1 cellular context compared by ENCODE assay signal in genomic region chr15:60675763-60676162, GRCh38.
TF ChIP-seq lines count a peak whose summit lies in the region.

No MANE protein-coding gene starts in this region.

TF ChIP-seq in GM12878, 131 proteins besides CTCF, POLR2A, EP300 and RAD21:
- TF ChIP-seq ZBTB33 (IDR thresholded peaks at IDR 0.05) (no peak), BCL11A (IDR thresholded peaks at IDR 0.05; ENCODE audit: low read depth, low read length) (no peak), IKZF2 (IDR thresholded peaks at IDR 0.05) (no peak), PBX3 (IDR thresholded peaks at IDR 0.05; ENCODE audit: insufficient replicate concordance, low read depth, low read length) (no peak), PML (IDR thresholded peaks at IDR 0.05; ENCODE audit: low read length) (no peak), RUNX3 (IDR thresholded peaks at IDR 0.05; ENCODE audit: low read length) (peak; percentile 43; the same call in 1 of the 2 replicates), SMAD1 (IDR thresholded peaks at IDR 0.05; ENCODE audit: low read depth, partially characterized antibody) (no peak), CEBPB (IDR thresholded peaks at IDR 0.05; ENCODE audit: borderline replicate concordance in 1 of 2, low read depth in 2 of 2, low read length in 2 of 2) (no peak), HDGF (IDR thresholded peaks at IDR 0.05) (no peak), NFIC (IDR thresholded peaks at IDR 0.05; ENCODE audit: low read depth, low read length) (peak; percentile 64; the same call in 1 of the 2 replicates), WRNIP1 (IDR thresholded peaks at IDR 0.05; ENCODE audit: borderline replicate concordance, low read depth, low read length) (no peak), SP1 (IDR thresholded peaks at IDR 0.05; ENCODE audit: low read depth, low read length) (no peak), SRF (IDR thresholded peaks at IDR 0.05; ENCODE audit: low read depth in 2 of 2, low read length in 2 of 2) (0 out of 4 replicates have a peak, but pooled peaks of 1 of the 2 experiments have one; percentile 16), EED (IDR thresholded peaks at IDR 0.05; ENCODE audit: low read depth) (peak; percentile 60; the same call in 1 of the 2 replicates), CBX5 (IDR thresholded peaks at IDR 0.05; ENCODE audit: low read depth) (no peak), FOXM1 (IDR thresholded peaks at IDR 0.05; ENCODE audit: low read depth, low read length) (peak; percentile 67; the same call in 1 of the 2 replicates), TARDBP (IDR thresholded peaks at IDR 0.05; ENCODE audit: borderline replicate concordance) (no peak), ZBED1 (IDR thresholded peaks at IDR 0.05; ENCODE audit: borderline replicate concordance) (peak; percentile 96; the same call in 1 of the 2 replicates), JUNB (IDR thresholded peaks at IDR 0.05) (peak; percentile 62), MEF2A (IDR thresholded peaks at IDR 0.05; ENCODE audit: insufficient read depth, low read depth, low read length) (0 out of 2 replicates have a peak, but pooled peaks have one; percentile 24)
